Comparison of ENCODE assay signal across 28 cellular contexts in genomic region chrX:96615448-96615847, GRCh38.
"Had no signal": no experiment of that assay in that cellular context is flagged by ENCODE, and none has a peak within 500 bp of the region (broad histone marks: within the 10 kb centered on the region; RNA-seq: fewer than 3 reads in every experiment).

No MANE protein-coding gene starts in this region.

- H3K36me3 Mint-ChIP-seq: mesothelial cell of epicardium; naive B cell; natural killer cell treated with Interleukin-12 subunit alpha and Interleukin-12 subunit beta and Interleukin-15 and Interleukin-18, amount 100 ng/mL, for 72 hours; stimulated activated memory B cell treated with anti-CD40 and anti-IgM and Interleukin-4, amounts not matched to agents 10 μg/mL and 1 μg/mL and 100 μg/mL, for 72 hours had no signal

- FAIRE-seq: frontal cortex, keratinocyte had no signal

- H3K36me3 ChIP-seq: colonic mucosa, esophagus squamous epithelium, left lung, neutrophil, prostate gland, sigmoid colon, spleen, transverse colon, upper lobe of right lung, uterus had no signal

- H3K4me3 Mint-ChIP-seq: central memory CD8-positive, alpha-beta T cell; dendritic cell treated with granulocyte-macrophage colony-stimulating factor and Interleukin-4, amounts not matched to agents 40 ng/mL and 50 ng/mL, for 4 days; endodermal cell; mesothelial cell of epicardium; naive B cell; natural killer cell treated with Interleukin-12 subunit alpha and Interleukin-12 subunit beta and Interleukin-15 and Interleukin-18, amount 100 ng/mL, for 72 hours; neural crest cell; stimulated activated memory B cell treated with anti-CD40 and anti-IgM and Interleukin-4, amounts not matched to agents 10 μg/mL and 1 μg/mL and 100 μg/mL, for 72 hours had no signal

- H3K27ac ChIP-seq: colonic mucosa, left lung, neutrophil, prostate gland, sigmoid colon, skin epidermis, spleen, transverse colon, upper lobe of right lung, uterus had no signal

- DNase-seq: colonic mucosa; effector CD8-positive, alpha-beta T cell; endodermal cell; esophagus squamous epithelium; hypothalamus; left lung; mesenchymal stem cell; mucosa of descending colon; naive B cell; right cardiac atrium; sigmoid colon; spleen; stimulated activated CD4-positive, alpha-beta T cell treated with anti-CD3 and anti-CD28 coated beads, Interleukin-4, amount 100 ng/mL, for 4 hours; stimulated activated naive CD8-positive, alpha-beta T cell treated with anti-CD3 and anti-CD28 coated beads, Interleukin-15, Interleukin-2, amounts not matched to agents 100 U/mL and 50 U/mL, for 24 hours; transverse colon; upper lobe of right lung; uterus had no signal

- H3K27me3 ChIP-seq: neutrophil, sigmoid colon, spleen, transverse colon, upper lobe of right lung, uterus had no signal

- H3K4me3 ChIP-seq: colonic mucosa, esophagus squamous epithelium, left lung, mucosa of descending colon, prostate gland, sigmoid colon, skin epidermis, spleen, transverse colon, upper lobe of right lung, uterus had no signal

- H3K4me1 ChIP-seq: colonic mucosa, esophagus squamous epithelium, left lung, prostate gland, sigmoid colon, spleen, transverse colon, upper lobe of right lung, uterus had no signal

- H3K27me3 Mint-ChIP-seq: central memory CD8-positive, alpha-beta T cell; dendritic cell treated with granulocyte-macrophage colony-stimulating factor and Interleukin-4, amounts not matched to agents 40 ng/mL and 50 ng/mL, for 4 days; naive B cell; stimulated activated memory B cell treated with anti-CD40 and anti-IgM and Interleukin-4, amounts not matched to agents 10 μg/mL and 1 μg/mL and 100 μg/mL, for 72 hours had no signal

- H3K27ac Mint-ChIP-seq: dendritic cell treated with granulocyte-macrophage colony-stimulating factor and Interleukin-4, amounts not matched to agents 40 ng/mL and 50 ng/mL, for 4 days; endodermal cell; mesothelial cell of epicardium; naive B cell; natural killer cell treated with Interleukin-12 subunit alpha and Interleukin-12 subunit beta and Interleukin-15 and Interleukin-18, amount 100 ng/mL, for 72 hours; stimulated activated memory B cell treated with anti-CD40 and anti-IgM and Interleukin-4, amounts not matched to agents 10 μg/mL and 1 μg/mL and 100 μg/mL, for 72 hours had no signal

- ATAC-seq: left lung; mucosa of descending colon; natural killer cell treated with Interleukin-12 subunit alpha and Interleukin-12 subunit beta and Interleukin-15 and Interleukin-18, amount 100 ng/mL, for 72 hours; right cardiac atrium; stimulated activated memory B cell treated with anti-CD40 and anti-IgM and Interleukin-4, amounts not matched to agents 10 μg/mL and 1 μg/mL and 100 μg/mL, for 72 hours; stimulated activated naive CD8-positive, alpha-beta T cell treated with anti-CD3 and anti-CD28 coated beads, Interleukin-15, Interleukin-2, amounts not matched to agents 100 U/mL and 50 U/mL, for 24 hours; upper lobe of right lung had no signal

- H3K9me3 ChIP-seq: colonic mucosa, esophagus squamous epithelium, left lung, mucosa of descending colon, neutrophil, prostate gland, sigmoid colon, transverse colon, upper lobe of right lung, uterus had no signal

- H3K4me1 Mint-ChIP-seq: central memory CD8-positive, alpha-beta T cell; naive B cell; neural crest cell; stimulated activated memory B cell treated with anti-CD40 and anti-IgM and Interleukin-4, amounts not matched to agents 10 μg/mL and 1 μg/mL and 100 μg/mL, for 72 hours had no signal

- H3K9me3 Mint-ChIP-seq: central memory CD8-positive, alpha-beta T cell; dendritic cell treated with granulocyte-macrophage colony-stimulating factor and Interleukin-4, amounts not matched to agents 40 ng/mL and 50 ng/mL, for 4 days; endodermal cell; neural crest cell had no signal
